Comparison of ENCODE assay signal across 26 cellular contexts in the genomic region with DNA sequence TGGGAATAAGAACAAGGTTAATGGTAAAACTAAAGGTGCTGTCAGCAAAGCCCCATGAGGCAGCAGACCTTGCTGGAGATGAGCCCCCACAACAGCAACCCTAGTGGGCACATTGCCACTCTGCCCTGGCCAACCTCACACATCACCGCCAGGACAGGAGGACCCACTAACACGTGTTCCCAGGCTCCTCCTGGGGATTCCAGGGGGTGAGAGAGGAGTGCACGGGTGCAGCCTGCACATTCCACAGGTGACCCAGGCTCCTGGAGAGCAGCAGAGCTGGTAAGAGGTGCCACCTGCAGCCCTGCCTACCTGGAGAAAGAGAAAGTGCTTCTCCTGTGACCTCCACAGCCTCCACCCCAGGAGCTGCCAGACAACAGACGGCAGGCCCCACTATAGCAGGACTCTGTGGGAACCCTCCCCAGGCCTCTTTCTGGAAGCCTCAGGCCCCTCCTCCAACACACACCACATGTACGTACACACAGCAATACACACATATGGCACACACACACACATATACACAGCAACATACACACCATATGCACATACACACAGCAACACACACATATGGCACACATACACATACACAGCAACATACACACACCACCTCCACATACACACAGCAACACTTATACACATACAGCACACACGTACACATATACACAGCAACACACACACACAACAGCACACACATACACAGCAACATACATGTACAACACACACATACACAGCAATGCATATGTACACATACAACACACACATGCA.
"Had no signal": no experiment of that assay in that cellular context is flagged by ENCODE, and none has a peak within 500 bp of the region (broad histone marks: within the 10 kb centered on the region; RNA-seq: fewer than 3 reads in every experiment).

No MANE protein-coding gene starts in this region.

- ATAC-seq: activated CD8-positive, alpha-beta memory T cell treated with anti-CD3 and anti-CD28 coated beads, Interleukin-2, amount 10 ng/mL, durations not matched to agents 7 days and 5 days; T-helper 17 cell; WTC11 had no signal

- H3K27ac Mint-ChIP-seq: activated CD4-positive, alpha-beta T cell treated with anti-CD3 and anti-CD28 coated beads, Interleukin-2, amount 10 ng/mL, durations not matched to agents 24 days and 14 days; activated CD8-positive, alpha-beta memory T cell treated with anti-CD3 and anti-CD28 coated beads, Interleukin-2, amount 10 ng/mL, durations not matched to agents 7 days and 5 days; activated naive CD4-positive, alpha-beta T cell treated with anti-CD3 and anti-CD28 coated beads, Interleukin-2, amount 50 U/mL, for 24 hours; activated T-cell treated with anti-CD3 and anti-CD28 coated beads, Interleukin-2, amount 50 U/mL, for 24 hours; activated T-helper 1 cell treated with anti-CD3 and anti-CD28 coated beads, Interleukin-12 subunit alpha, Interleukin-12 subunit beta, Interleukin-2, Interleukin-4 antibody, amounts not matched to agents 30 ng/mL and 10 ng/mL and 1 ng/mL, durations not matched to agents 14 hours and 24 hours and 36 hours; T-helper 17 cell; WTC11 had no signal

- H3K4me3 ChIP-seq: breast epithelium, MG63, Peyer's patch, SJSA1 had no signal

- H3K27me3 Mint-ChIP-seq: activated CD4-positive, alpha-beta T cell treated with anti-CD3 and anti-CD28 coated beads, Interleukin-2, amount 10 ng/mL, durations not matched to agents 24 days and 14 days; activated CD8-positive, alpha-beta memory T cell treated with anti-CD3 and anti-CD28 coated beads, Interleukin-2, amount 10 ng/mL, durations not matched to agents 7 days and 5 days; activated naive CD4-positive, alpha-beta T cell treated with anti-CD3 and anti-CD28 coated beads, Interleukin-2, amount 50 U/mL, for 24 hours; activated T-cell treated with anti-CD3 and anti-CD28 coated beads, Interleukin-2, amount 50 U/mL, for 24 hours had no signal

- H3K4me3 Mint-ChIP-seq: activated CD4-positive, alpha-beta T cell treated with anti-CD3 and anti-CD28 coated beads, Interleukin-2, amount 10 ng/mL, durations not matched to agents 24 days and 14 days; activated CD8-positive, alpha-beta memory T cell treated with anti-CD3 and anti-CD28 coated beads, Interleukin-2, amount 10 ng/mL, durations not matched to agents 7 days and 5 days; activated naive CD4-positive, alpha-beta T cell treated with anti-CD3 and anti-CD28 coated beads, Interleukin-2, amount 50 U/mL, for 24 hours; activated T-cell treated with anti-CD3 and anti-CD28 coated beads, Interleukin-2, amount 50 U/mL, for 24 hours; activated T-helper 1 cell treated with anti-CD3 and anti-CD28 coated beads, Interleukin-12 subunit alpha, Interleukin-12 subunit beta, Interleukin-2, Interleukin-4 antibody, amounts not matched to agents 30 ng/mL and 10 ng/mL and 1 ng/mL, durations not matched to agents 14 hours and 24 hours and 36 hours; T-helper 17 cell; WTC11 had no signal

- DNase-seq: activated CD4-positive, alpha-beta T cell treated with anti-CD3 and anti-CD28 coated beads for 1 hour; activated CD4-positive, alpha-beta T cell treated with anti-CD3 and anti-CD28 coated beads, Interleukin-2, amount 10 ng/mL, durations not matched to agents 24 days and 14 days; activated CD4-positive, alpha-beta T cell treated with anti-CD3 and anti-CD28 coated beads, Interleukin-2, amount 50 U/mL, for 48 hours; activated CD8-positive, alpha-beta memory T cell treated with anti-CD3 and anti-CD28 coated beads, Interleukin-2, amount 10 ng/mL, durations not matched to agents 7 days and 5 days; activated effector memory CD4-positive, alpha-beta T cell treated with Interleukin-2 at 50 U/mL for 16 hours; activated naive CD4-positive, alpha-beta T cell; activated T-cell treated with anti-CD3 and anti-CD28 coated beads, Interleukin-2, amount 50 U/mL, for 24 hours; central memory CD4-positive, alpha-beta T cell; MG63; MV-4-11; NCI-H1092 treated with DMSO at 0.1 percent for 48 hours; NCI-H1417 treated with DMSO at 0.1 percent for 48 hours; NCI-H1694; NCI-H2081; NCI-H446; NCI-H524; Peyer's patch; SHP77; T-helper 17 cell; T-helper 9 cell had no signal

- H3K9me3 ChIP-seq: breast epithelium, MG63, Peyer's patch, SJSA1 had no signal

- H3K27ac ChIP-seq: breast epithelium, Peyer's patch, RWPE1, SJSA1 had no signal

- H3K27me3 ChIP-seq: breast epithelium, MG63, Peyer's patch, SJSA1 had no signal

- H3K4me1 Mint-ChIP-seq: activated CD4-positive, alpha-beta T cell treated with anti-CD3 and anti-CD28 coated beads, Interleukin-2, amount 10 ng/mL, durations not matched to agents 24 days and 14 days; activated CD8-positive, alpha-beta memory T cell treated with anti-CD3 and anti-CD28 coated beads, Interleukin-2, amount 10 ng/mL, durations not matched to agents 7 days and 5 days; activated naive CD4-positive, alpha-beta T cell treated with anti-CD3 and anti-CD28 coated beads, Interleukin-2, amount 50 U/mL, for 24 hours; T-helper 17 cell; WTC11 had no signal

- H3K4me1 ChIP-seq: breast epithelium, Peyer's patch had no signal

- H3K36me3 ChIP-seq: breast epithelium, MG63, Peyer's patch had no signal

- H3K36me3 Mint-ChIP-seq: activated CD8-positive, alpha-beta memory T cell treated with anti-CD3 and anti-CD28 coated beads, Interleukin-2, amount 10 ng/mL, durations not matched to agents 7 days and 5 days; activated naive CD4-positive, alpha-beta T cell treated with anti-CD3 and anti-CD28 coated beads, Interleukin-2, amount 50 U/mL, for 24 hours; WTC11 had no signal

- H3K9me3 Mint-ChIP-seq: activated CD4-positive, alpha-beta T cell treated with anti-CD3 and anti-CD28 coated beads, Interleukin-2, amount 10 ng/mL, durations not matched to agents 24 days and 14 days; activated naive CD4-positive, alpha-beta T cell treated with anti-CD3 and anti-CD28 coated beads, Interleukin-2, amount 50 U/mL, for 24 hours; activated T-cell treated with anti-CD3 and anti-CD28 coated beads, Interleukin-2, amount 50 U/mL, for 24 hours; activated T-helper 1 cell treated with anti-CD3 and anti-CD28 coated beads, Interleukin-12 subunit alpha, Interleukin-12 subunit beta, Interleukin-2, Interleukin-4 antibody, amounts not matched to agents 30 ng/mL and 10 ng/mL and 1 ng/mL, durations not matched to agents 14 hours and 24 hours and 36 hours; WTC11 had no signal
